ENCODE assay signal across 11 cellular contexts in genomic region chr22:29782061-29782845, GRCh38. TPM values are rescaled to one million over a fixed set of nuclear protein-coding genes. Genes with fewer than 3 reads are reported as not detected.
DNase-seq lines count a peak whose midpoint lies in the region; ATAC-seq, FAIRE-seq and TF ChIP-seq lines count a peak whose summit lies in the region.
"Had no signal": no experiment of that assay in that cellular context is flagged by ENCODE, and none has a peak within 500 bp of the region (broad histone marks: within the 10 kb centered on the region; RNA-seq: fewer than 3 reads in every experiment).

No MANE protein-coding gene starts in this region.

- no peak overlapping the region for H2AFZ ChIP-seq in GM12878 (ENCODE audit: control insufficient read depth, low read depth, low read length)

- TF ChIP-seq CTCF in AG10803 (conservative IDR thresholded peaks at IDR 0.05; ENCODE audit: low read length) (no peak), GM12878 (IDR thresholded peaks at IDR 0.05 in 2 of 3, conservative IDR thresholded peaks at IDR 0.05 in 1 of 3; ENCODE audit: control insufficient read depth in 2 of 3, extremely low read depth in 1 of 3, insufficient read depth in 1 of 3, low read depth in 3 of 3, low read length in 3 of 3) (no peak), left ventricle myocardium inferior (IDR thresholded peaks at IDR 0.05; ENCODE audit: borderline replicate concordance) (no peak), prostate gland (IDR thresholded peaks at IDR 0.05) (no peak)

- intact Hi-C loops in GM12878 (cut with micrococcal nuclease; ENCODE audit: unreplicated experiment) = no loop called here
- intact Hi-C loops in left ventricle myocardium inferior (cut with micrococcal nuclease) = no loop called here
- intact Hi-C loops in prostate gland (cut with DNase I) = no loop called here

- DNase-seq in AG10803 (ENCODE audit: low read depth) (peak; percentile 73), GM12878 (ENCODE audit: low read depth, low spot score) (no peak), left ventricle myocardium inferior (peak; percentile 72), prostate gland (ENCODE audit: low spot score) (peak; percentile 89), NCI-H128 (lab: John Stamatoyannopoulos, UW; ENCODE audit: unreplicated experiment) (no peak), H54 (ENCODE audit: insufficient read length, low spot score) (no peak), NCI-H1048 (lab: John Stamatoyannopoulos, UW) (no peak)
- DNase-seq: activated CD4-positive, alpha-beta T cell treated with anti-CD3 and anti-CD28 coated beads, Interleukin-2, amount 50 U/mL, for 48 hours; BE2C had no signal

- H3K27me3 ChIP-seq in GM12878 (replicated peaks in 1 of 2; ENCODE audit: control insufficient read depth in 2 of 2, insufficient read depth in 2 of 2, low read length in 1 of 2) (no peaks in the 10 kb centered on the region), left ventricle myocardium inferior (ENCODE audit: low read depth) (no peaks in the 10 kb centered on the region), prostate gland (replicated peaks; ENCODE audit: insufficient read depth) (no peaks in the 10 kb centered on the region)
- H3K27me3 ChIP-seq: BE2C had no signal

- TF ChIP-seq EP300 in GM12878 (IDR thresholded peaks at IDR 0.05; ENCODE audit: borderline replicate concordance in 1 of 2, control insufficient read depth in 1 of 2, low read depth in 2 of 2, low read length in 2 of 2) = no peak

- no peak overlapping the region for H3K9ac ChIP-seq in GM12878 (ENCODE audit: control insufficient read depth, insufficient read depth, low read length)

- BruUV-seq in GM12878 (replicated peaks; lab: Mats Ljungman, UMichigan) = no TSS peak

- CTCF ChIA-PET in GM12878 (lab: Yijun Ruan, JAX) = interaction anchor here (0.8 to 1.7 kb wide), 2 partner anchors 10 to 223 kb away, joined by 5 to 6 read pairs; no protein-coding TSS in a partner anchor

- 42% methylated on average over 7 of the region's 7 CpGs for WGBS in GM12878 (ENCODE audit: insufficient coverage, insufficient replicate concordance, low lambda C conversion rate, missing lambda C conversion rate)
- WGBS in prostate gland = 50% methylated on average over 7 of the region's 7 CpGs

- in situ Hi-C loops in GM12878 (cut with MboI) = no loop called here

- peak; percentile 25; the same call in 1 of the 3 replicates for ATAC-seq in GM12878
- no peak for ATAC-seq in HG03442 (IDR thresholded peaks at IDR 0.05; ENCODE audit: unreplicated experiment)

- H3K4me3 ChIP-seq in AG10803 (ENCODE audit: low read length) (no peak overlapping the region), GM12878 (no peak overlapping the region), left ventricle myocardium inferior (no peak overlapping the region), prostate gland (no peak overlapping the region)

- FAIRE-seq in GM12878 (lab: Jason Lieb, UNC) (no peak), H54 (lab: Jason Lieb, UNC) (no peak)
- FAIRE-seq: GM18507 had no signal

- no peak for TF ChIP-seq RAD21 in GM12878 (IDR thresholded peaks at IDR 0.05; ENCODE audit: insufficient read depth, low read depth, low read length)

- SMC1A ChIA-PET in GM12878 (lab: Charles Lee; ENCODE audit: uncharacterized antibody, unreplicated experiment) = interaction anchor here (0.9 to 1.4 kb wide), 2 partner anchors 10 to 13 kb away, joined by 3 to 4 read pairs; no protein-coding TSS in a partner anchor

- H3K79me2 ChIP-seq in GM12878 (ENCODE audit: control insufficient read depth, insufficient read depth, low read length) = no peaks in the 10 kb centered on the region

- RAD21 ChIA-PET in GM12878 (lab: Charles Lee; ENCODE audit: unreplicated experiment) = interaction anchor here (0.9 to 1.8 kb wide), 2 partner anchors 9 to 101 kb away, joined by 3 read pairs; partner anchors contain the start of gene MTMR3

- POLR2A ChIA-PET in GM12878 (lab: Charles Lee) = interaction anchor here (0.5 to 1.8 kb wide), 2 partner anchors 14 to 186 kb away, joined by 3 to 5 read pairs; no protein-coding TSS in a partner anchor

- no peak overlapping the region for H3K4me2 ChIP-seq in GM12878 (ENCODE audit: control insufficient read depth, insufficient read depth)

- H3K36me3 ChIP-seq in GM12878 (ENCODE audit: control insufficient read depth in 2 of 2, insufficient read depth in 2 of 2, low read length in 1 of 2) (0 out of 4 replicates have a peak, but pooled peaks cover 0 to under 1% of the 10 kb centered on the region in 2 experiments), left ventricle myocardium inferior (peaks cover 6% of the 10 kb centered on the region), prostate gland (no peaks in the 10 kb centered on the region)
- H3K36me3 ChIP-seq: BE2C had no signal

- TF ChIP-seq POLR2A in GM12878 (IDR thresholded peaks at IDR 0.05; ENCODE audit: low read depth, low read length) (no peak), prostate gland (IDR thresholded peaks at IDR 0.05) (no peak), H54 (IDR thresholded peaks at IDR 0.05; ENCODE audit: low read depth, low read length) (no peak)

- H3K9me3 ChIP-seq in GM12878 (replicated peaks; ENCODE audit: control insufficient read depth, insufficient read depth, low read length) (no peaks in the 10 kb centered on the region), left ventricle myocardium inferior (replicated peaks) (no peaks in the 10 kb centered on the region), prostate gland (no peaks in the 10 kb centered on the region)
- H3K9me3 ChIP-seq: BE2C had no signal

- no peaks in the 10 kb centered on the region for H3K4me1 ChIP-seq in GM12878 (ENCODE audit: control insufficient read depth, insufficient read depth, low read length)
- peaks cover 50% of the 10 kb centered on the region for H3K4me1 ChIP-seq in left ventricle myocardium inferior
- H3K4me1 ChIP-seq in prostate gland (replicated peaks) = peaks cover 6% of the 10 kb centered on the region
- H3K4me1 ChIP-seq: BE2C had no signal

- no peaks in the 10 kb centered on the region for H4K20me1 ChIP-seq in GM12878 (ENCODE audit: control insufficient read depth, insufficient read depth)

- H3K27ac ChIP-seq in GM12878 (ENCODE audit: control insufficient read depth, insufficient read depth) (no peak overlapping the region), left ventricle myocardium inferior (replicated peaks) (peak overlapping the region; percentile 88), prostate gland (peak overlapping the region; percentile 51 to 62)

RNA-seq across cellular contexts. Expression of gene UQCR10, which starts 15.1 kb away (rescaled TPM):
- total RNA-seq in GM12878 (2013; cell fraction: nucleolus; rRNA removed) = 12.0 and 13.8 TPM in 2 replicates
- total RNA-seq in GM12878 (2014; rRNA removed) = 197 and 199 TPM in 2 replicates
- total RNA-seq in GM12878 (2014; rRNA removed; fragmentation: Illumina TruSeq; extraction: Trizol) = 219 and 220 TPM in 2 replicates
- 134 and 144 TPM in 2 replicates for total RNA-seq in GM12878 (2021)
- polyA plus RNA-seq in GM12878 (2011; ENCODE audit: low read depth) = 209 TPM
- 109 and 208 TPM in 2 replicates for polyA plus RNA-seq in GM12878 (2011; rRNA removed)
- 231 and 307 TPM in 2 replicates for polyA plus RNA-seq in GM12878 (2011; cell fraction: cytosol; rRNA removed)
- 103 and 164 TPM in 2 replicates for polyA plus RNA-seq in GM12878 (2011; cell fraction: nucleus; rRNA removed)
- polyA plus RNA-seq in GM12878 (2012) = 140 and 165 TPM in 2 replicates
- 46.6 and 160 TPM in 2 replicates for polyA plus RNA-seq in GM12878 (2014; fragmentation: Illumina TruSeq; extraction: Trizol)
- 1,000 to 10,000 TPM in 1 of 2 experiments, 100 to 1,000 TPM in 1; 947 to 1,021 TPM for polyA plus RNA-seq in GM12878 (2014; fragmentation: Nextera tagmentation; extraction: Ambion mirVana)
- polyA plus RNA-seq in GM12878 (2014; rRNA removed) = 177 and 220 TPM in 2 replicates
- polyA plus RNA-seq in GM12878 (2016; fragmentation: Nextera tagmentation; extraction: Ambion mirVana) = 100 to 1,000 TPM; 538 to 555 TPM
- polyA minus RNA-seq in GM12878 (2011; rRNA and poly(A)+ RNA removed) = 72.2 and 98.5 TPM in 2 replicates
- 54.5 and 54.7 TPM in 2 replicates for polyA minus RNA-seq in GM12878 (2011; cell fraction: cytosol; rRNA and poly(A)+ RNA removed)
- 41.2 and 69.8 TPM in 2 replicates for polyA minus RNA-seq in GM12878 (2011; cell fraction: nucleus; rRNA and poly(A)+ RNA removed)
- total RNA-seq in left ventricle myocardium inferior = 403 TPM
- 100 to 1,000 TPM in 1 of 2 donors, 10 to 100 TPM in 1; 92.8 to 124 TPM for total RNA-seq in prostate gland

RNA-seq across cellular contexts. Expression of gene ZMAT5, which starts 15.4 kb away (rescaled TPM):
- total RNA-seq in GM12878 (2013; cell fraction: nucleolus; rRNA removed) = 6.0 and 6.6 TPM in 2 replicates
- total RNA-seq in GM12878 (2014; rRNA removed) (25.4 and 28.7 TPM in 2 replicates), GM12878 (2014; rRNA removed; fragmentation: Illumina TruSeq; extraction: Trizol) (15.3 and 17.3 TPM in 2 replicates), GM12878 (2021) (23.1 and 25.7 TPM in 2 replicates), left ventricle myocardium inferior (20.6 TPM), prostate gland (10 to 100 TPM; 32.9 to 33.5 TPM)
- polyA plus RNA-seq in GM12878 (2011; ENCODE audit: low read depth) = 10.5 TPM
- polyA plus RNA-seq in GM12878 (2011; rRNA removed) (11.2 and 20.8 TPM in 2 replicates), GM12878 (2014; fragmentation: Illumina TruSeq; extraction: Trizol) (5.7 and 15.6 TPM in 2 replicates), GM12878 (2014; fragmentation: Nextera tagmentation; extraction: Ambion mirVana) (10 to 100 TPM in 1 of 2 experiments, 1 to 10 TPM in 1; 2.3 to 10.4 TPM), GM12878 (2014; rRNA removed) (30.7 and 32.0 TPM in 2 replicates), GM12878 (2016; fragmentation: Nextera tagmentation; extraction: Ambion mirVana) (10 to 100 TPM; 38.1 to 43.0 TPM)
- 31.4 and 33.6 TPM in 2 replicates for polyA plus RNA-seq in GM12878 (2011; cell fraction: cytosol; rRNA removed)
- polyA plus RNA-seq in GM12878 (2011; cell fraction: nucleus; rRNA removed) = 19.9 and 22.5 TPM in 2 replicates
- polyA plus RNA-seq in GM12878 (2012) = 16.5 and 20.3 TPM in 2 replicates
- 5.6 and 9.8 TPM in 2 replicates for polyA minus RNA-seq in GM12878 (2011; rRNA and poly(A)+ RNA removed)
- polyA minus RNA-seq in GM12878 (2011; cell fraction: cytosol; rRNA and poly(A)+ RNA removed) = 2.9 and 5.4 TPM in 2 replicates
- polyA minus RNA-seq in GM12878 (2011; cell fraction: nucleus; rRNA and poly(A)+ RNA removed) = 3.0 and 3.3 TPM in 2 replicates

RNA-seq across cellular contexts. Expression of gene ASCC2, which starts 55.8 kb away (rescaled TPM):
- total RNA-seq in GM12878 (2013; cell fraction: nucleolus; rRNA removed) = 109 and 129 TPM in 2 replicates
- 37.4 and 47.0 TPM in 2 replicates for total RNA-seq in GM12878 (2014; rRNA removed)
- 38.3 and 39.1 TPM in 2 replicates for total RNA-seq in GM12878 (2014; rRNA removed; fragmentation: Illumina TruSeq; extraction: Trizol)
- total RNA-seq in GM12878 (2021) = 62.1 and 67.9 TPM in 2 replicates
- polyA plus RNA-seq in GM12878 (2011; ENCODE audit: low read depth) = 30.0 TPM
- polyA plus RNA-seq in GM12878 (2011; rRNA removed) = 27.1 and 53.0 TPM in 2 replicates
- polyA plus RNA-seq in GM12878 (2011; cell fraction: cytosol; rRNA removed) = 60.6 and 63.1 TPM in 2 replicates
- polyA plus RNA-seq in GM12878 (2011; cell fraction: nucleus; rRNA removed) = 87.3 and 103 TPM in 2 replicates
- 42.4 and 48.3 TPM in 2 replicates for polyA plus RNA-seq in GM12878 (2012)
- 51.0 and 60.1 TPM in 2 replicates for polyA plus RNA-seq in GM12878 (2014; fragmentation: Illumina TruSeq; extraction: Trizol)
- polyA plus RNA-seq in GM12878 (2014; fragmentation: Nextera tagmentation; extraction: Ambion mirVana) = 1 to 10 TPM; 5.3 to 6.4 TPM
- polyA plus RNA-seq in GM12878 (2014; rRNA removed) = 60.7 and 61.9 TPM in 2 replicates
- 10 to 100 TPM; 89.0 to 91.4 TPM for polyA plus RNA-seq in GM12878 (2016; fragmentation: Nextera tagmentation; extraction: Ambion mirVana)
- 63.0 and 100 TPM in 2 replicates for polyA minus RNA-seq in GM12878 (2011; rRNA and poly(A)+ RNA removed)
- polyA minus RNA-seq in GM12878 (2011; cell fraction: cytosol; rRNA and poly(A)+ RNA removed) = 22.6 and 28.3 TPM in 2 replicates
- 49.1 and 96.4 TPM in 2 replicates for polyA minus RNA-seq in GM12878 (2011; cell fraction: nucleus; rRNA and poly(A)+ RNA removed)
- total RNA-seq in left ventricle myocardium inferior = 34.7 TPM
- total RNA-seq in prostate gland = 10 to 100 TPM; 42.5 to 82.6 TPM

Comparison
In these comparisons a context has a peak if more than half of its experiments do, and no peak if none do; other contexts are left out.
1. DNase-seq: peak in AG10803 (single experiment), left ventricle myocardium inferior (single experiment) and prostate gland (single experiment); none in GM12878 (single experiment), NCI-H128 (single experiment), H54 (single experiment) and NCI-H1048 (single experiment).